In the genomic region with DNA sequence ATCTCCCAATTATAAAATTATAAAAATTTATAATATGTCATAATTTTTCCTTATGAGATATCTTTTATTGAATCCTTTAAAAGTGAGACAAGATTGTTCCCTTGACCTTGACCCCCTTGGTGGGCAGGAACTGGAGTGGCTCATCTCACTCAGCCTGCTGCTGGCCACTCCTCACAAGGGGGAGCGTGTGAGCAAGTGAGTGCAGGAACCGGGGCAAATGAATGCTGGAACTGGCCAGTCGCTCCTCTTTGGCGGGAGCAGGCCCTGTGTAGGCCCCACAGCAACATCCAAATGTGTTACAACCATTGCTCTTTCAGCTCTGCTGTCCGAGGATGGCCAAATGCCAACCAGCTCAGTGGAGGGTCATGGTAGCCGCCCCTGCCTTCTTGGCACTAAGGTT, we compare ENCODE assay signal across 1 cellular context.
TF ChIP-seq lines count a peak whose summit lies in the region.

No MANE protein-coding gene starts in this region.

TF ChIP-seq in IMR-90, 13 proteins besides CTCF, POLR2A, EP300 and RAD21 (continued from another document):
- no peak for TF ChIP-seq MAFK (IDR thresholded peaks at IDR 0.05; ENCODE audit: low read depth, low read length)
- TF ChIP-seq CHD1 (IDR thresholded peaks at IDR 0.05; ENCODE audit: low read depth, low read length), result no peak
